8 cellular contexts compared by ENCODE assay signal in genomic region chr9:74236857-74237256, GRCh38.
"Had no signal": no experiment of that assay in that cellular context is flagged by ENCODE, and none has a peak within 500 bp of the region (broad histone marks: within the 10 kb centered on the region; RNA-seq: fewer than 3 reads in every experiment).

No MANE protein-coding gene starts in this region.

- H3K4me3 ChIP-seq: GM23338, K562 had no signal

- FAIRE-seq: H1, H54, HTR-8/SVneo, K562 had no signal

- ATAC-seq: GM23338, K562 had no signal

- H2AFZ ChIP-seq: GM23338 had no signal

- H3K4me2 ChIP-seq: GM23338 had no signal

- DNase-seq: H9, HCEC 1CT, KG1 had no signal
